In genomic region chr11:134024420-134025085, GRCh38 we compare ENCODE assay signal across 11 cellular contexts. TPM values are rescaled to one million over a fixed set of nuclear protein-coding genes. Genes with fewer than 3 reads are reported as not detected.
DNase-seq lines count a peak whose midpoint lies in the region; ATAC-seq and TF ChIP-seq lines count a peak whose summit lies in the region.
"Had no signal": no experiment of that assay in that cellular context is flagged by ENCODE, and none has a peak within 500 bp of the region (broad histone marks: within the 10 kb centered on the region; RNA-seq: fewer than 3 reads in every experiment).

No MANE protein-coding gene starts in this region.

- H3K27ac ChIP-seq in PC-9: no peak overlapping the region
- H3K27ac ChIP-seq: left lung had no signal

- H3K4me2 ChIP-seq in PC-9: no peak overlapping the region

- H4K20me1 ChIP-seq in PC-9 (ENCODE audit: insufficient read depth): no peaks in the 10 kb centered on the region; the same call in 1 of the 2 replicates

- BruUV-seq in PC-9 (replicated peaks; lab: Mats Ljungman, UMichigan): no TSS peak

- CTCF ChIA-PET in PC-9 (lab: Charles Lee): no interaction called here

- TF ChIP-seq CTCF in PC-9 (conservative IDR thresholded peaks at IDR 0.05): no peak

- H3K27me3 ChIP-seq in PC-9 (ENCODE audit: insufficient read depth, low read depth): peaks cover 99% of the 10 kb centered on the region

- ATAC-seq in GM21529 (IDR thresholded peaks at IDR 0.05; ENCODE audit: unreplicated experiment): no peak
- ATAC-seq: left lung, WTC11 had no signal

- POLR2A ChIA-PET in PC-9 (lab: Charles Lee; ENCODE audit: unreplicated experiment): no interaction called here

- intact Hi-C loops in PC-9 (cut with micrococcal nuclease; ENCODE audit: unreplicated experiment): no loop called here

- H3F3A ChIP-seq in PC-9 (ENCODE audit: insufficient read depth, low read depth): no peaks in the 10 kb centered on the region

- H3K36me3 ChIP-seq in PC-9 (ENCODE audit: low read depth): no peaks in the 10 kb centered on the region
- H3K36me3 ChIP-seq: left lung had no signal

- H3K4me3 ChIP-seq in PC-9: no peak overlapping the region
- H3K4me3 ChIP-seq: left lung had no signal

- H3K4me1 ChIP-seq in PC-9 (replicated peaks; ENCODE audit: insufficient read depth): no peaks in the 10 kb centered on the region
- H3K4me1 ChIP-seq: left lung had no signal

- DNase-seq in Daoy (ENCODE audit: low read depth): peak; percentile 86
- DNase-seq in HCEC 1CT: peak; percentile 44
- DNase-seq in T1000 (lab: John Stamatoyannopoulos, UW): peak; percentile 62
- peak; percentile 19 for DNase-seq in renal cortical epithelial cell (ENCODE audit: low read depth)
- DNase-seq in PC-9: no peak
- DNase-seq in GOT3 (lab: John Stamatoyannopoulos, UW): no peak
- DNase-seq: left lung, NCI-H2227 treated with DMSO at 0.1 percent for 48 hours, SHP77 had no signal

- H3K9me3 ChIP-seq in PC-9 (ENCODE audit: insufficient read depth, low read depth): no peaks in the 10 kb centered on the region
- H3K9me3 ChIP-seq: left lung had no signal

- no peaks in the 10 kb centered on the region for H3K9me2 ChIP-seq in PC-9 (ENCODE audit: insufficient read depth)

- H3K79me2 ChIP-seq in PC-9 (ENCODE audit: low read depth): no peaks in the 10 kb centered on the region

- H2AFZ ChIP-seq in PC-9: no peak overlapping the region

RNA-seq across cellular contexts. Expression of gene JAM3, which starts 44.3 kb away (rescaled TPM):
- total RNA-seq in Daoy (2014; rRNA removed; shearing (Covaris generic)): 53.9 and 61.8 TPM in 2 replicates
- 5.6 and 23.3 TPM in 2 replicates for total RNA-seq in renal cortical epithelial cell
- not detected in 2 replicates for total RNA-seq in PC-9 (2021)

Comparison
In these comparisons a context has a peak if more than half of its experiments do, and no peak if none do; other contexts are left out.
1. DNase-seq: peak in Daoy (single experiment), HCEC 1CT (single experiment), T1000 (single experiment) and renal cortical epithelial cell (single experiment); none in PC-9 (0 of 2) and GOT3 (single experiment).